22 cellular contexts compared by ENCODE assay signal in genomic region chr7:98531717-98532116, GRCh38.
DNase-seq lines count a peak whose midpoint lies in the region; ATAC-seq, FAIRE-seq and TF ChIP-seq lines count a peak whose summit lies in the region.
"Had no signal": no experiment of that assay in that cellular context is flagged by ENCODE, and none has a peak within 500 bp of the region (broad histone marks: within the 10 kb centered on the region; RNA-seq: fewer than 3 reads in every experiment).

No MANE protein-coding gene starts in this region.

- H3K27ac ChIP-seq in HepG2 (ENCODE audit: extremely low read length, insufficient read depth, low read length) (no peak overlapping the region), right lobe of liver (no peak overlapping the region), upper lobe of right lung (no peak overlapping the region), tibial artery (no peak overlapping the region), right cardiac atrium (ENCODE audit: low read length) (no peak overlapping the region)
- H3K27ac ChIP-seq: A549 had no signal

- no peaks in the 10 kb centered on the region for H3K79me2 ChIP-seq in HepG2 (ENCODE audit: insufficient read depth, low read length)

- TF ChIP-seq EP300 in HepG2 (IDR thresholded peaks at IDR 0.05; ENCODE audit: low read depth in 2 of 2, low read length in 2 of 2) (no peak), HepG2 (CRISPR knock-in tag; IDR thresholded peaks at IDR 0.05; ENCODE audit: borderline replicate concordance) (no peak)

- H4K20me1 ChIP-seq in HepG2 (ENCODE audit: insufficient read depth, low read length): no peaks in the 10 kb centered on the region

- H3K27ac Mint-ChIP-seq in WTC11: no peak overlapping the region
- H3K27ac Mint-ChIP-seq: CD4-positive, CD25-positive, alpha-beta regulatory T cell; T-helper 1 cell treated with Interleukin-12 subunit alpha and Interleukin-12 subunit beta and Interleukin-4 antibody, amounts not matched to agents 30 μg/mL and 1 μg/mL, for 36 hours had no signal

- peaks cover 10% of the 10 kb centered on the region for H3K4me1 Mint-ChIP-seq in WTC11
- H3K4me1 Mint-ChIP-seq: CD4-positive, CD25-positive, alpha-beta regulatory T cell had no signal

- no peak overlapping the region for H3K4me3 Mint-ChIP-seq in WTC11
- H3K4me3 Mint-ChIP-seq: CD4-positive, CD25-positive, alpha-beta regulatory T cell; T-helper 1 cell treated with Interleukin-12 subunit alpha and Interleukin-12 subunit beta and Interleukin-4 antibody, amounts not matched to agents 30 μg/mL and 1 μg/mL, for 36 hours had no signal

- H3K9me3 ChIP-seq in HepG2 (ENCODE audit: low read length) (no peaks in the 10 kb centered on the region; the same call in 1 of the 2 replicates), right lobe of liver (no peaks in the 10 kb centered on the region), upper lobe of right lung (no peaks in the 10 kb centered on the region), tibial artery (peaks cover 0 to 12% (median 10%) of the 10 kb centered on the region in 3 donors), right cardiac atrium (ENCODE audit: control insufficient read depth, low read length) (peaks cover 5% of the 10 kb centered on the region)
- H3K9me3 ChIP-seq: SK-N-SH had no signal

- POLR2A ChIA-PET in HepG2 (lab: Yijun Ruan, JAX): no interaction called here
- POLR2A ChIA-PET in WTC11 (lab: Charles Lee): no interaction called here

- no peaks in the 10 kb centered on the region; the same call in 1 of the 2 replicates for H3K27me3 Mint-ChIP-seq in WTC11 (ENCODE audit: low read depth)

- peaks cover 41% of the 10 kb centered on the region for H3K9me3 Mint-ChIP-seq in WTC11

- H3K4me1 ChIP-seq in HepG2 (ENCODE audit: insufficient read depth, low read length): no peaks in the 10 kb centered on the region
- H3K4me1 ChIP-seq in right lobe of liver: no peaks in the 10 kb centered on the region
- H3K4me1 ChIP-seq in upper lobe of right lung: no peaks in the 10 kb centered on the region
- no peaks in the 10 kb centered on the region for H3K4me1 ChIP-seq in tibial artery
- H3K4me1 ChIP-seq in right cardiac atrium (ENCODE audit: control insufficient read depth, insufficient read depth, low read length): no peaks in the 10 kb centered on the region
- H3K4me1 ChIP-seq: A549 had no signal

- H3K36me3 ChIP-seq in HepG2 (replicated peaks in 1 of 2; ENCODE audit: control insufficient read depth in 1 of 2, insufficient read depth in 2 of 2, low read length in 2 of 2) (no peaks in the 10 kb centered on the region), right lobe of liver (no peaks in the 10 kb centered on the region), upper lobe of right lung (no peaks in the 10 kb centered on the region), tibial artery (no peaks in the 10 kb centered on the region)

- DNase-seq in HepG2 (ENCODE audit: low spot score) (no peak), right lobe of liver (no peak), NAMALWA (ENCODE audit: low spot score) (peak; percentile 23), WTC11 (ENCODE audit: low spot score) (no peak), upper lobe of right lung (peak; percentile 40), tibial artery (no peak), right cardiac atrium (no peak)
- DNase-seq in stimulated activated CD4-positive, alpha-beta T cell treated with anti-CD3 and anti-CD28 coated beads, Interleukin-4, amount 100 ng/mL, for 1 hour: no peak
- DNase-seq: AML-193; CD4-positive, CD25-positive, alpha-beta regulatory T cell; GOT3; MV-4-11; NCI-H1436 treated with DMSO at 0.1 percent for 48 hours; NCI-H2081; NCI-H524 treated with DMSO at 0.1 percent for 48 hours; SK-N-SH had no signal

- in situ Hi-C loops in HepG2 (cut with HindIII; ENCODE audit: extremely low pct_ligation_motif_present, low pct_unique_long_range_greater_than_20kb): no loop called here

- CTCF ChIA-PET in HepG2 (lab: Yijun Ruan, JAX; ENCODE audit: low intra/inter-chr PET ratio, low total read pairs): no interaction called here
- CTCF ChIA-PET in WTC11 (lab: Charles Lee): interaction anchor here (1.0 kb wide), 1 partner anchor 146 kb away, joined by 4 read pairs; no protein-coding TSS in a partner anchor

- H3K4me2 ChIP-seq in HepG2 (ENCODE audit: low read depth, low read length): no peak overlapping the region
- H3K4me2 ChIP-seq: A549, SK-N-SH had no signal

- no peak for FAIRE-seq in HepG2 (lab: Jason Lieb, UNC)
- FAIRE-seq: A549, GM12891, GM19239 had no signal

- peaks cover 7% of the 10 kb centered on the region for H3K36me3 Mint-ChIP-seq in WTC11
- H3K36me3 Mint-ChIP-seq: CD4-positive, CD25-positive, alpha-beta regulatory T cell had no signal

- no peak overlapping the region for H2AFZ ChIP-seq in HepG2 (ENCODE audit: low read length)

- no TSS peak for BruUV-seq in HepG2 (replicated peaks; lab: Mats Ljungman, UMichigan)

- no peak for TF ChIP-seq POLR2A in HepG2 (IDR thresholded peaks at IDR 0.05; ENCODE audit: insufficient read depth in 1 of 2, low read depth in 2 of 2, low read length in 2 of 2)
- TF ChIP-seq POLR2A in right lobe of liver (IDR thresholded peaks at IDR 0.05): no peak

- H3K27me3 ChIP-seq in HepG2 (ENCODE audit: control insufficient read depth in 1 of 2, insufficient read depth in 2 of 2, low read length in 2 of 2) (peaks cover 0 to 11% of the 10 kb centered on the region in 2 experiments; a peak in 1 of 5 replicates), right lobe of liver (no peaks in the 10 kb centered on the region), upper lobe of right lung (no peaks in the 10 kb centered on the region), tibial artery (no peaks in the 10 kb centered on the region), right cardiac atrium (ENCODE audit: control insufficient read depth, insufficient read depth) (no peaks in the 10 kb centered on the region)

- intact Hi-C loops in HepG2 (cut with micrococcal nuclease; ENCODE audit: unreplicated experiment) (no loop called here), right lobe of liver (cut with DNase I) (no loop called here), upper lobe of right lung (cut with DNase I) (no loop called here), tibial artery (cut with DNase I; ENCODE audit: low total_unique reads) (no loop called here), right cardiac atrium (cut with DNase I) (no loop called here)

- H3K4me3 ChIP-seq in HepG2 (replicated peaks in 1 of 3; ENCODE audit: insufficient read depth in 1 of 3, low read depth in 2 of 3, low read length in 3 of 3): no peak overlapping the region
- no peak overlapping the region for H3K4me3 ChIP-seq in right lobe of liver
- no peak overlapping the region for H3K4me3 ChIP-seq in upper lobe of right lung
- no peak overlapping the region for H3K4me3 ChIP-seq in tibial artery
- no peak overlapping the region for H3K4me3 ChIP-seq in right cardiac atrium (ENCODE audit: low read length)
- H3K4me3 ChIP-seq: A549 had no signal

- TF ChIP-seq CTCF in HepG2 (CRISPR knock-in tag; IDR thresholded peaks at IDR 0.05) (peak; percentile 26; the same call in 1 of the 2 replicates), right lobe of liver (IDR thresholded peaks at IDR 0.05) (no peak), WTC11 (IDR thresholded peaks at IDR 0.05) (no peak), upper lobe of right lung (IDR thresholded peaks at IDR 0.05) (no peak), tibial artery (IDR thresholded peaks at IDR 0.05) (no peak)

- no peak for TF ChIP-seq RAD21 in HepG2 (CRISPR knock-in tag; IDR thresholded peaks at IDR 0.05)

- 25% methylated on average over 2 of the region's 3 CpGs for WGBS in HepG2 (ENCODE audit: low lambda C conversion rate)
- WGBS in right lobe of liver (ENCODE audit: insufficient coverage, low coverage, low lambda C conversion rate, missing lambda C conversion rate): 57% methylated on average over 3 of the region's 3 CpGs
- 71% methylated on average over 3 of the region's 3 CpGs for WGBS in right cardiac atrium

- ATAC-seq in HepG2 (no peak), right lobe of liver (no peak), WTC11 (peak; percentile 36; the same call in 1 of the 2 replicates), upper lobe of right lung (no peak), right cardiac atrium (no peak)
- ATAC-seq: A549, Panc1, Right ventricle myocardium inferior had no signal

- H3K9ac ChIP-seq in HepG2 (ENCODE audit: insufficient read depth, low read depth, low read length): no peak overlapping the region
- H3K9ac ChIP-seq: SK-N-SH had no signal

TF ChIP-seq in HepG2, 621 proteins besides CTCF, POLR2A, EP300 and RAD21 (continues in another document):
- no peak for TF ChIP-seq SMC3 (IDR thresholded peaks at IDR 0.05; ENCODE audit: low read length)
- TF ChIP-seq TBL1XR1 (IDR thresholded peaks at IDR 0.05; ENCODE audit: borderline replicate concordance, low read length, partially characterized antibody): no peak
- TF ChIP-seq THRA (CRISPR knock-in tag; IDR thresholded peaks at IDR 0.05; ENCODE audit: borderline replicate concordance): no peak
- TF ChIP-seq GZF1 (CRISPR knock-in tag; IDR thresholded peaks at IDR 0.05): no peak
- no peak for TF ChIP-seq ZNF17 (CRISPR knock-in tag; IDR thresholded peaks at IDR 0.05)

TF ChIP-seq in WTC11, 78 proteins besides CTCF, POLR2A, EP300 and RAD21:
- TF ChIP-seq TP53 (CRISPR knock-in tag; IDR thresholded peaks at IDR 0.05): no peak
- no peak for TF ChIP-seq FOXK1 (CRISPR knock-in tag; IDR thresholded peaks at IDR 0.05)
- TF ChIP-seq GRHL2 (CRISPR knock-in tag; IDR thresholded peaks at IDR 0.05; ENCODE audit: insufficient replicate concordance, severe bottlenecking): no peak

Comparison
In these comparisons a context has a peak if more than half of its experiments do, and no peak if none do; other contexts are left out.
1. DNase-seq: peak in NAMALWA (single experiment) and upper lobe of right lung (single experiment); none in HepG2 (single experiment), right lobe of liver (0 of 3), WTC11 (single experiment), tibial artery (0 of 2), right cardiac atrium (0 of 3) and stimulated activated CD4-positive, alpha-beta T cell treated with anti-CD3 and anti-CD28 coated beads, Interleukin-4, amount 100 ng/mL, for 1 hour (single experiment).
2. Of the 50 proteins assayed by ChIP-seq in both HepG2 and WTC11: peak only in HepG2: CTCF; only in WTC11: none; in both: none; in neither: 49.